In the genomic region with DNA sequence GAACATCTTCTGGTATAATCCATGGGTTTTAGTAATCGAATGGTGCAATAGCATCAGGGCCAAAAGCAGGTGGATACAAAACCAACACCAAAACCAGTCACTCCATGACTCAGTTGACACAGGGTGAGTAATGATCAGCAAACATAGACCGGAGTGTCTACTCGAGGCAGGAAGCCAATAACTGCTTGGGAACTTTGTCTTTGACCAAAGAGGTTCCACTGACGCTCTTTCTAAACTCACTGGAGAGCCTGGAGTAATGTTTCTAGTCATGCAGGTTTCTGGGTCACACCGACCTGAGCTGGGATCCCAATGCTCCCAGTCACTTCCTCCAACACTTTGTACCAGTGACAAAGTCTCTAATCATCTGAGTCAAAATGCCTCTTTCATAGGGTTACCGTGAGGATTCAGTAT, we compare ENCODE assay signal across 9 cellular contexts. TPM values are rescaled to one million over a fixed set of nuclear protein-coding genes. Genes with fewer than 3 reads are reported as not detected.
A peak's percentile ranks its signal among the peaks of the same experiment; 100 is the strongest.
DNase-seq lines count a peak whose midpoint lies in the region; ATAC-seq and TF ChIP-seq lines count a peak whose summit lies in the region.
"Had no signal": no experiment of that assay in that cellular context is flagged by ENCODE, and none has a peak within 500 bp of the region (broad histone marks: within the 10 kb centered on the region; RNA-seq: fewer than 3 reads in every experiment).

No MANE protein-coding gene starts in this region.

- peaks cover 3% of the 10 kb centered on the region for H3K36me3 ChIP-seq in SJCRH30

- no peaks in the 10 kb centered on the region for H3K27me3 Mint-ChIP-seq in type B pancreatic cell

- ATAC-seq in GM21447 (IDR thresholded peaks at IDR 0.05; ENCODE audit: unreplicated experiment), result peak; percentile 54

- no peaks in the 10 kb centered on the region for H3K9me3 Mint-ChIP-seq in type B pancreatic cell

- H3K9me3 ChIP-seq in SJCRH30 (replicated peaks), result no peaks in the 10 kb centered on the region

- peaks cover 23% of the 10 kb centered on the region for H3K36me3 Mint-ChIP-seq in type B pancreatic cell

- H3K4me1 ChIP-seq in SJCRH30, result no peaks in the 10 kb centered on the region

- no peaks in the 10 kb centered on the region for H3K27me3 ChIP-seq in SJCRH30

- H3K27ac ChIP-seq in SJCRH30, result no peak overlapping the region
- H3K27ac ChIP-seq: HL-60 had no signal

- H3K27ac Mint-ChIP-seq in type B pancreatic cell, result no peak overlapping the region

- TF ChIP-seq CTCF in LNCaP clone FGC (IDR thresholded peaks at IDR 0.05; ENCODE audit: control insufficient read depth, extremely low read depth, insufficient read depth), result no peak
- no peak for TF ChIP-seq CTCF in fibroblast of mammary gland (conservative IDR thresholded peaks at IDR 0.05; ENCODE audit: control insufficient read depth, insufficient read depth, low read depth, low read length)
- no peak for TF ChIP-seq CTCF in type B pancreatic cell (conservative IDR thresholded peaks at IDR 0.05)

- no peak overlapping the region for H3K4me3 ChIP-seq in LNCaP clone FGC (ENCODE audit: low read depth, low read length)
- H3K4me3 ChIP-seq in fibroblast of mammary gland (ENCODE audit: control insufficient read depth, low read depth, low read length), result no peak overlapping the region
- no peak overlapping the region for H3K4me3 ChIP-seq in SJCRH30

- DNase-seq in DMS53 treated with DMSO at 0.1 percent for 48 hours (lab: John Stamatoyannopoulos, UW; ENCODE audit: unreplicated experiment) (peak; percentile 92), LNCaP clone FGC (ENCODE audit: low read depth) (peak; percentile 88), fibroblast of mammary gland (ENCODE audit: low read depth) (peak; percentile 94), NCI-H1092 treated with DMSO at 0.1 percent for 48 hours (lab: John Stamatoyannopoulos, UW) (no peak), type B pancreatic cell (ENCODE audit: extremely low spot score, unreplicated experiment) (no peak), D341Med (ENCODE audit: low spot score) (no peak), SJCRH30 (no peak)

- H3K4me1 Mint-ChIP-seq in type B pancreatic cell (ENCODE audit: unreplicated experiment), result no peaks in the 10 kb centered on the region

- H3K4me3 Mint-ChIP-seq in type B pancreatic cell, result no peak overlapping the region

RNA-seq across cellular contexts. Expression of a gene that starts 30.9 kb away (rescaled TPM):
- total RNA-seq in type B pancreatic cell (ENCODE audit: low replicate concordance), result 15.7 and 21.2 TPM in 2 replicates
- total RNA-seq in SJCRH30 (2014; rRNA removed; shearing (Covaris generic)), result 10.3 and 11.1 TPM in 2 replicates

Comparison
In these comparisons a context has a peak if more than half of its experiments do, and no peak if none do; other contexts are left out.
1. DNase-seq: peak in DMS53 treated with DMSO at 0.1 percent for 48 hours (single experiment), LNCaP clone FGC (single experiment) and fibroblast of mammary gland (single experiment); none in NCI-H1092 treated with DMSO at 0.1 percent for 48 hours (single experiment), type B pancreatic cell (single experiment), D341Med (single experiment) and SJCRH30 (0 of 2).